In genomic region chr10:86522385-86522855, GRCh38 we compare ENCODE assay signal across 8 cellular contexts. TPM values are rescaled to one million over a fixed set of nuclear protein-coding genes. Genes with fewer than 3 reads are reported as not detected.
DNase-seq lines count a peak whose midpoint lies in the region; ATAC-seq and TF ChIP-seq lines count a peak whose summit lies in the region.

No MANE protein-coding gene starts in this region.

- POLR2A ChIA-PET in A673 (lab: Charles Lee; ENCODE audit: low non-redundant PET), result no interaction called here
- POLR2A ChIA-PET in activated CD8-positive, alpha-beta T cell treated with anti-CD3 and anti-CD28 coated beads, Interleukin-2, amount 10 ng/mL, durations not matched to agents 7 days and 5 days (lab: Charles Lee), result interaction anchor here (1.3 to 2.4 kb wide), 3 partner anchors 12 to 122 kb away, joined by 3 to 15 read pairs (median 5); no protein-coding TSS in a partner anchor

- CTCF ChIA-PET in A673 (lab: Charles Lee), result no interaction called here
- CTCF ChIA-PET in activated CD8-positive, alpha-beta T cell treated with anti-CD3 and anti-CD28 coated beads, Interleukin-2, amount 10 ng/mL, durations not matched to agents 7 days and 5 days (lab: Charles Lee), result interaction anchor here (1.0 to 2.9 kb wide), 4 partner anchors 63 to 132 kb away, joined by 3 to 11 read pairs (median 4); no protein-coding TSS in a partner anchor

- H3K4me3 ChIP-seq in A673 (ENCODE audit: low read depth, low read length, poor library complexity, severe bottlenecking) (peak overlapping the region; percentile 99), H7 (ENCODE audit: insufficient read depth, low read depth, low read length) (peak overlapping the region; percentile 89), iPS-18a (ENCODE audit: low read length) (peak overlapping the region; percentile 94), stomach smooth muscle (ENCODE audit: low read length in 2 of 2) (peak overlapping the region; percentile 71 to 90)

- intact Hi-C loops in A673 (cut with micrococcal nuclease; ENCODE audit: unreplicated experiment), result no loop called here

- H3K27me3 Mint-ChIP-seq in activated CD8-positive, alpha-beta T cell treated with anti-CD3 and anti-CD28 coated beads, Interleukin-2, amount 10 ng/mL, durations not matched to agents 7 days and 5 days (ENCODE audit: low read depth), result no peaks in the 10 kb centered on the region

- H3K36me3 ChIP-seq in A673 (ENCODE audit: insufficient read depth, low read length, poor library complexity, severe bottlenecking) (peaks cover 7% of the 10 kb centered on the region), H7 (replicated peaks; ENCODE audit: control insufficient read depth, insufficient read depth, low read length) (peaks cover 3% of the 10 kb centered on the region), iPS-18a (ENCODE audit: control insufficient read depth, low read depth, low read length) (peaks cover 7% of the 10 kb centered on the region), stomach smooth muscle (ENCODE audit: control insufficient read depth in 2 of 2, insufficient read depth in 2 of 2, low read length in 2 of 2) (no peaks in the 10 kb centered on the region)

- peak overlapping the region; percentile 96 for H3K27ac ChIP-seq in A673 (ENCODE audit: low read depth, low read length, poor library complexity, severe bottlenecking)
- H3K27ac ChIP-seq in iPS-18a (ENCODE audit: low read length), result no peak overlapping the region
- H3K27ac ChIP-seq in stomach smooth muscle (ENCODE audit: low read length), result peak overlapping the region; percentile 91

- H3K4me3 Mint-ChIP-seq in activated CD8-positive, alpha-beta T cell treated with anti-CD3 and anti-CD28 coated beads, Interleukin-2, amount 10 ng/mL, durations not matched to agents 7 days and 5 days, result peak overlapping the region; percentile 89

- DNase-seq in A673 (ENCODE audit: low spot score) (no peak), H7 (no peak), foreskin melanocyte (no peak)
- no peak for DNase-seq in activated CD8-positive, alpha-beta T cell treated with anti-CD3 and anti-CD28 coated beads, Interleukin-2, amount 10 ng/mL, durations not matched to agents 7 days and 5 days
- no peak for DNase-seq in NK-92 treated with Interleukin-12 subunit alpha and Interleukin-12 subunit beta, amount 100 ng/mL, for 24 hours (lab: John Stamatoyannopoulos, UW)

- no peaks in the 10 kb centered on the region for H3K9me3 ChIP-seq in A673 (ENCODE audit: low read depth, low read length, poor library complexity, severe bottlenecking)
- H3K9me3 ChIP-seq in iPS-18a (ENCODE audit: control insufficient read depth, low read depth, low read length), result no peaks in the 10 kb centered on the region
- H3K9me3 ChIP-seq in stomach smooth muscle (ENCODE audit: control insufficient read depth in 2 of 2, low read length in 2 of 2), result no peaks in the 10 kb centered on the region

- peak overlapping the region; percentile 91 for H3K27ac Mint-ChIP-seq in activated CD8-positive, alpha-beta T cell treated with anti-CD3 and anti-CD28 coated beads, Interleukin-2, amount 10 ng/mL, durations not matched to agents 7 days and 5 days

- no peaks in the 10 kb centered on the region for H3K9me3 Mint-ChIP-seq in activated CD8-positive, alpha-beta T cell treated with anti-CD3 and anti-CD28 coated beads, Interleukin-2, amount 10 ng/mL, durations not matched to agents 7 days and 5 days (ENCODE audit: insufficient read depth)

- H3K9ac ChIP-seq in iPS-18a (ENCODE audit: low read length), result peak overlapping the region; percentile 83
- H3K9ac ChIP-seq in stomach smooth muscle (ENCODE audit: low read length in 2 of 2), result peak overlapping the region; percentile 80 to 86

- H3K27me3 ChIP-seq in A673 (replicated peaks; ENCODE audit: insufficient read depth, low read depth, low read length, poor library complexity), result no peaks in the 10 kb centered on the region
- no peaks in the 10 kb centered on the region; the same call in 1 of the 2 replicates for H3K27me3 ChIP-seq in H7 (ENCODE audit: control insufficient read depth, insufficient read depth, low read length)
- no peaks in the 10 kb centered on the region for H3K27me3 ChIP-seq in iPS-18a (ENCODE audit: control insufficient read depth, insufficient read depth, low read length)
- no peaks in the 10 kb centered on the region for H3K27me3 ChIP-seq in stomach smooth muscle (ENCODE audit: control insufficient read depth in 1 of 2, insufficient read depth in 2 of 2, low read length in 2 of 2)

- H3K4me1 Mint-ChIP-seq in activated CD8-positive, alpha-beta T cell treated with anti-CD3 and anti-CD28 coated beads, Interleukin-2, amount 10 ng/mL, durations not matched to agents 7 days and 5 days (ENCODE audit: low read depth), result peaks cover 53% of the 10 kb centered on the region

- ATAC-seq in activated CD8-positive, alpha-beta T cell treated with anti-CD3 and anti-CD28 coated beads, Interleukin-2, amount 10 ng/mL, durations not matched to agents 7 days and 5 days, result no peak
- no peak for ATAC-seq in GM21619 (IDR thresholded peaks at IDR 0.05; ENCODE audit: unreplicated experiment)

- no peak for TF ChIP-seq CTCF in A673 (conservative IDR thresholded peaks at IDR 0.05; ENCODE audit: low read depth, low read length)

- BruUV-seq in A673 (replicated peaks; lab: Mats Ljungman, UMichigan), result TSS peak; percentile 87

- H3K4me1 ChIP-seq in A673 (ENCODE audit: insufficient read depth, low read length, poor library complexity, severe bottlenecking) (peaks cover 31% of the 10 kb centered on the region), iPS-18a (ENCODE audit: control insufficient read depth, low read depth, low read length) (peaks cover 15% of the 10 kb centered on the region), stomach smooth muscle (ENCODE audit: control insufficient read depth, insufficient read depth, low read length) (peaks cover 37% of the 10 kb centered on the region)

- H3K36me3 Mint-ChIP-seq in activated CD8-positive, alpha-beta T cell treated with anti-CD3 and anti-CD28 coated beads, Interleukin-2, amount 10 ng/mL, durations not matched to agents 7 days and 5 days (ENCODE audit: low read depth), result peaks cover 19% of the 10 kb centered on the region

RNA-seq across cellular contexts. Expression of gene WAPL, which starts 0.8 kb away (rescaled TPM):
- 47.0 and 49.4 TPM in 2 replicates for total RNA-seq in A673 (2021)
- 33.5 and 44.9 TPM in 2 replicates for total RNA-seq in H7 (2014; rRNA removed; shearing (Covaris generic))
- 10 to 100 TPM; 49.6 to 50.7 TPM for total RNA-seq in activated CD8-positive, alpha-beta T cell treated with anti-CD3 and anti-CD28 coated beads, Interleukin-2, amount 10 ng/mL, durations not matched to agents 7 days and 5 days
